In the genomic region with DNA sequence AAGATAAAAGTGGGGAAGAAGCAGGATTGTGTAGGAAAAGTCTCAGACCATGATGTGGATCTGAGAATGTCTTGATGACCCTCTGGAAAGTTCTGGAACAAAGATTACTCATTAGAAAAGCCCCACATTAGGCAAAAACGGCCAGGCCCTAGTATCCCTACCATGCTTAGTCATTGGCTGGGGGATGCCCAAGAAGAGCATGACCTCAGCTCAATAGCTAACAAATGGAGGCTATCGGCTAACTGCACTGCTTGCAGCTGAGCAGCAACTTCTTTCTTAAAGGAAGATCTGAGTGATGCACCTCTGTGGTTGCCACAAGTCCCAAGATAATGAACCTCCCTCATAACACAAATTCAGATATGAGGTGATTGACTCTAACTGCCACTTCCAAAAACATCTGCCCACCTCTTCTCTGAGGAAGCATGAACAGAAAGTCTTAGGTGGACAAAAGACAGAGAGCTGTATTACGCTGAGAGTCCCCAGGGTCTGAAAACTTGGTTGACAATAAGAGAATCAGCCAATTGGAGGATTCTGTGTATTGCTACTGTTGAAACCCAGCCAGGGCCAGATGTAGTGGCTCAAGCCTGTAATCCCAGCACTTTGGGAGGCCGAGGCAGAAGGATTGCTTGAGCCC, we compare ENCODE assay signal across 1 cellular context.
TF ChIP-seq lines count a peak whose summit lies in the region.

No MANE protein-coding gene starts in this region.

TF ChIP-seq in K562, 482 proteins besides CTCF, POLR2A, EP300 and RAD21 (continued from another document and continues in another):
- TF ChIP-seq ESRRA (IDR thresholded peaks at IDR 0.05; ENCODE audit: borderline replicate concordance, low read depth) (no peak), MYBL2 (IDR thresholded peaks at IDR 0.05; ENCODE audit: low read depth) (no peak), MYBL2 (CRISPR knock-in tag; IDR thresholded peaks at IDR 0.05; ENCODE audit: borderline replicate concordance) (no peak), HDAC1 (IDR thresholded peaks at IDR 0.05) (peak in 1 of 2 experiments; percentile 52; a peak in 2 of 4 replicates), ZNF316 (IDR thresholded peaks at IDR 0.05) (peak; percentile 76), BHLHE40 (IDR thresholded peaks at IDR 0.05; ENCODE audit: low read length) (no peak), TAF9B (IDR thresholded peaks at IDR 0.05; ENCODE audit: partially characterized antibody) (peak; percentile 24), NR2F6 (CRISPR knock-in tag; IDR thresholded peaks at IDR 0.05) (no peak), ZNF134 (CRISPR knock-in tag; conservative IDR thresholded peaks at IDR 0.05) (no peak), CBFA2T3 (IDR thresholded peaks at IDR 0.05) (peak; percentile 88), HCFC1 (IDR thresholded peaks at IDR 0.05; ENCODE audit: low read depth, low read length) (no peak), ZNF57 (CRISPR knock-in tag; IDR thresholded peaks at IDR 0.05) (no peak), TRIM24 (IDR thresholded peaks at IDR 0.05) (no peak), ZNF695 (CRISPR knock-in tag; IDR thresholded peaks at IDR 0.05) (no peak), KDM5B (IDR thresholded peaks at IDR 0.05; ENCODE audit: insufficient replicate concordance, low read depth, low read length) (no peak), XRCC3 (IDR thresholded peaks at IDR 0.05) (no peak), NCOR1 (IDR thresholded peaks at IDR 0.05) (peak; percentile 67), LCOR (CRISPR knock-in tag; IDR thresholded peaks at IDR 0.05) (no peak), CC2D1A (IDR thresholded peaks at IDR 0.05) (no peak), ATF7 (IDR thresholded peaks at IDR 0.05) (peak; percentile 53; the same call in 1 of the 2 replicates), KLF10 (CRISPR knock-in tag; IDR thresholded peaks at IDR 0.05) (no peak), PHF21A (IDR thresholded peaks at IDR 0.05; ENCODE audit: borderline replicate concordance, low read depth) (no peak), CREM (IDR thresholded peaks at IDR 0.05; ENCODE audit: low read depth) (peak; percentile 35; the same call in 1 of the 2 replicates), DPF2 (IDR thresholded peaks at IDR 0.05) (peak; percentile 54), ZFP30 (CRISPR knock-in tag; IDR thresholded peaks at IDR 0.05; ENCODE audit: borderline replicate concordance) (no peak), RBM34 (IDR thresholded peaks at IDR 0.05; ENCODE audit: borderline replicate concordance, insufficient read depth, low read length) (no peak), C11orf30 (IDR thresholded peaks at IDR 0.05; ENCODE audit: low read depth) (peak; percentile 75), BCL6 (CRISPR knock-in tag; IDR thresholded peaks at IDR 0.05) (no peak), CXXC5 (CRISPR knock-in tag; IDR thresholded peaks at IDR 0.05) (no peak), FOXJ2 (tag; IDR thresholded peaks at IDR 0.05) (no peak), ZFPM2 (CRISPR knock-in tag; IDR thresholded peaks at IDR 0.05) (no peak), ZNF175 (CRISPR knock-in tag; IDR thresholded peaks at IDR 0.05; ENCODE audit: low read depth) (no peak), POLR2AphosphoS5 (IDR thresholded peaks at IDR 0.05; ENCODE audit: control insufficient read depth, insufficient read depth, low read depth, low read length) (peak; percentile 56; the same call in 1 of the 2 replicates), SREBF2 (CRISPR knock-in tag; IDR thresholded peaks at IDR 0.05) (no peak), ZNF444 (CRISPR knock-in tag; IDR thresholded peaks at IDR 0.05) (no peak)
- TF ChIP-seq, protein P1, sequence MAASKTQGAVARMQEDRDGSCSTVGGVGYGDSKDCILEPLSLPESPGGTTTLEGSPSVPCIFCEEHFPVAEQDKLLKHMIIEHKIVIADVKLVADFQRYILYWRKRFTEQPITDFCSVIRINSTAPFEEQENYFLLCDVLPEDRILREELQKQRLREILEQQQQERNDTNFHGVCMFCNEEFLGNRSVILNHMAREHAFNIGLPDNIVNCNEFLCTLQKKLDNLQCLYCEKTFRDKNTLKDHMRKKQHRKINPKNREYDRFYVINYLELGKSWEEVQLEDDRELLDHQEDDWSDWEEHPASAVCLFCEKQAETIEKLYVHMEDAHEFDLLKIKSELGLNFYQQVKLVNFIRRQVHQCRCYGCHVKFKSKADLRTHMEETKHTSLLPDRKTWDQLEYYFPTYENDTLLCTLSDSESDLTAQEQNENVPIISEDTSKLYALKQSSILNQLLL (CRISPR knock-in tag; IDR thresholded peaks at IDR 0.05; ENCODE audit: borderline replicate concordance), result no peak
- TF ChIP-seq, protein P2, sequence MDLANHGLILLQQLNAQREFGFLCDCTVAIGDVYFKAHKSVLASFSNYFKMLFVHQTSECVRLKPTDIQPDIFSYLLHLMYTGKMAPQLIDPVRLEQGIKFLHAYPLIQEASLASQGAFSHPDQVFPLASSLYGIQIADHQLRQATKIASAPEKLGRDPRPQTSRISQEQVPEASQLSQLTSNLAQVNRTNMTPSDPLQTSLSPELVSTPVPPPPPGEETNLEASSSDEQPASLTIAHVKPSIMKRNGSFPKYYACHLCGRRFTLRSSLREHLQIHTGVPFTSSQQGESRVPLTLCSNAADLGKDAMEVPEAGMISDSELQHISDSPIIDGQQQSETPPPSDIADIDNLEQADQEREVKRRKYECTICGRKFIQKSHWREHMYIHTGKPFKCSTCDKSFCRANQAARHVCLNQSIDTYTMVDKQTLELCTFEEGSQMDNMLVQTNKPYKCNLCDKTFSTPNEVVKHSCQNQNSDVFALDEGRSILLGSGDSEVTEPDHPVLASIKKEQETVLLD (IDR thresholded peaks at IDR 0.05), result no peak
- TF ChIP-seq, protein P3, sequence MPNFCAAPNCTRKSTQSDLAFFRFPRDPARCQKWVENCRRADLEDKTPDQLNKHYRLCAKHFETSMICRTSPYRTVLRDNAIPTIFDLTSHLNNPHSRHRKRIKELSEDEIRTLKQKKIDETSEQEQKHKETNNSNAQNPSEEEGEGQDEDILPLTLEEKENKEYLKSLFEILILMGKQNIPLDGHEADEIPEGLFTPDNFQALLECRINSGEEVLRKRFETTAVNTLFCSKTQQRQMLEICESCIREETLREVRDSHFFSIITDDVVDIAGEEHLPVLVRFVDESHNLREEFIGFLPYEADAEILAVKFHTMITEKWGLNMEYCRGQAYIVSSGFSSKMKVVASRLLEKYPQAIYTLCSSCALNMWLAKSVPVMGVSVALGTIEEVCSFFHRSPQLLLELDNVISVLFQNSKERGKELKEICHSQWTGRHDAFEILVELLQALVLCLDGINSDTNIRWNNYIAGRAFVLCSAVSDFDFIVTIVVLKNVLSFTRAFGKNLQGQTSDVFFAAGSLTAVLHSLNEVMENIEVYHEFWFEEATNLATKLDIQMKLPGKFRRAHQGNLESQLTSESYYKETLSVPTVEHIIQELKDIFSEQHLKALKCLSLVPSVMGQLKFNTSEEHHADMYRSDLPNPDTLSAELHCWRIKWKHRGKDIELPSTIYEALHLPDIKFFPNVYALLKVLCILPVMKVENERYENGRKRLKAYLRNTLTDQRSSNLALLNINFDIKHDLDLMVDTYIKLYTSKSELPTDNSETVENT (CRISPR knock-in tag; IDR thresholded peaks at IDR 0.05), result no peak
- TF ChIP-seq, protein P4, sequence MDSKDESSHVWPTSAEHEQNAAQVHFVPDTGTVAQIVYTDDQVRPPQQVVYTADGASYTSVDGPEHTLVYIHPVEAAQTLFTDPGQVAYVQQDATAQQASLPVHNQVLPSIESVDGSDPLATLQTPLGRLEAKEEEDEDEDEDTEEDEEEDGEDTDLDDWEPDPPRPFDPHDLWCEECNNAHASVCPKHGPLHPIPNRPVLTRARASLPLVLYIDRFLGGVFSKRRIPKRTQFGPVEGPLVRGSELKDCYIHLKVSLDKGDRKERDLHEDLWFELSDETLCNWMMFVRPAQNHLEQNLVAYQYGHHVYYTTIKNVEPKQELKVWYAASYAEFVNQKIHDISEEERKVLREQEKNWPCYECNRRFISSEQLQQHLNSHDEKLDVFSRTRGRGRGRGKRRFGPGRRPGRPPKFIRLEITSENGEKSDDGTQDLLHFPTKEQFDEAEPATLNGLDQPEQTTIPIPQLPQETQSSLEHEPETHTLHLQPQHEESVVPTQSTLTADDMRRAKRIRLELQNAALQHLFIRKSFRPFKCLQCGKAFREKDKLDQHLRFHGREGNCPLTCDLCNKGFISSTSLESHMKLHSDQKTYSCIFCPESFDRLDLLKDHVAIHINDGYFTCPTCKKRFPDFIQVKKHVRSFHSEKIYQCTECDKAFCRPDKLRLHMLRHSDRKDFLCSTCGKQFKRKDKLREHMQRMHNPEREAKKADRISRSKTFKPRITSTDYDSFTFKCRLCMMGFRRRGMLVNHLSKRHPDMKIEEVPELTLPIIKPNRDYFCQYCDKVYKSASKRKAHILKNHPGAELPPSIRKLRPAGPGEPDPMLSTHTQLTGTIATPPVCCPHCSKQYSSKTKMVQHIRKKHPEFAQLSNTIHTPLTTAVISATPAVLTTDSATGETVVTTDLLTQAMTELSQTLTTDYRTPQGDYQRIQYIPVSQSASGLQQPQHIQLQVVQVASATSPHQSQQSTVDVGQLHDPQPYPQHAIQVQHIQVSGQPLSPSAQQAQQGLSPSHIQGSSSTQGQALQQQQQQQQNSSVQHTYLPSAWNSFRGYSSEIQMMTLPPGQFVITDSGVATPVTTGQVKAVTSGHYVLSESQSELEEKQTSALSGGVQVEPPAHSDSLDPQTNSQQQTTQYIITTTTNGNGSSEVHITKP (IDR thresholded peaks at IDR 0.05; ENCODE audit: partially characterized antibody), result no peak
- TF ChIP-seq, protein P5, sequence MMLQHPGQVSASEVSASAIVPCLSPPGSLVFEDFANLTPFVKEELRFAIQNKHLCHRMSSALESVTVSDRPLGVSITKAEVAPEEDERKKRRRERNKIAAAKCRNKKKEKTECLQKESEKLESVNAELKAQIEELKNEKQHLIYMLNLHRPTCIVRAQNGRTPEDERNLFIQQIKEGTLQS (IDR thresholded peaks at IDR 0.05), result peak; percentile 70; the same call in 1 of the 2 replicates
- TF ChIP-seq, protein P5 (CRISPR knock-in tag; conservative IDR thresholded peaks at IDR 0.05), result no peak
- TF ChIP-seq, protein P6, sequence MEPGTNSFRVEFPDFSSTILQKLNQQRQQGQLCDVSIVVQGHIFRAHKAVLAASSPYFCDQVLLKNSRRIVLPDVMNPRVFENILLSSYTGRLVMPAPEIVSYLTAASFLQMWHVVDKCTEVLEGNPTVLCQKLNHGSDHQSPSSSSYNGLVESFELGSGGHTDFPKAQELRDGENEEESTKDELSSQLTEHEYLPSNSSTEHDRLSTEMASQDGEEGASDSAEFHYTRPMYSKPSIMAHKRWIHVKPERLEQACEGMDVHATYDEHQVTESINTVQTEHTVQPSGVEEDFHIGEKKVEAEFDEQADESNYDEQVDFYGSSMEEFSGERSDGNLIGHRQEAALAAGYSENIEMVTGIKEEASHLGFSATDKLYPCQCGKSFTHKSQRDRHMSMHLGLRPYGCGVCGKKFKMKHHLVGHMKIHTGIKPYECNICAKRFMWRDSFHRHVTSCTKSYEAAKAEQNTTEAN (CRISPR knock-in tag; IDR thresholded peaks at IDR 0.05), result no peak
- TF ChIP-seq, protein P7, sequence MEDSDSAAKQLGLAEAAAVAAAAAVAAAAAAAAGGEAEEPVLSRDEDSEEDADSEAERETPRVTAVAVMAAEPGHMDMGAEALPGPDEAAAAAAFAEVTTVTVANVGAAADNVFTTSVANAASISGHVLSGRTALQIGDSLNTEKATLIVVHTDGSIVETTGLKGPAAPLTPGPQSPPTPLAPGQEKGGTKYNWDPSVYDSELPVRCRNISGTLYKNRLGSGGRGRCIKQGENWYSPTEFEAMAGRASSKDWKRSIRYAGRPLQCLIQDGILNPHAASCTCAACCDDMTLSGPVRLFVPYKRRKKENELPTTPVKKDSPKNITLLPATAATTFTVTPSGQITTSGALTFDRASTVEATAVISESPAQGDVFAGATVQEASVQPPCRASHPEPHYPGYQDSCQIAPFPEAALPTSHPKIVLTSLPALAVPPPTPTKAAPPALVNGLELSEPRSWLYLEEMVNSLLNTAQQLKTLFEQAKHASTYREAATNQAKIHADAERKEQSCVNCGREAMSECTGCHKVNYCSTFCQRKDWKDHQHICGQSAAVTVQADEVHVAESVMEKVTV (CRISPR knock-in tag; IDR thresholded peaks at IDR 0.05), result no peak
- TF ChIP-seq, protein P8, sequence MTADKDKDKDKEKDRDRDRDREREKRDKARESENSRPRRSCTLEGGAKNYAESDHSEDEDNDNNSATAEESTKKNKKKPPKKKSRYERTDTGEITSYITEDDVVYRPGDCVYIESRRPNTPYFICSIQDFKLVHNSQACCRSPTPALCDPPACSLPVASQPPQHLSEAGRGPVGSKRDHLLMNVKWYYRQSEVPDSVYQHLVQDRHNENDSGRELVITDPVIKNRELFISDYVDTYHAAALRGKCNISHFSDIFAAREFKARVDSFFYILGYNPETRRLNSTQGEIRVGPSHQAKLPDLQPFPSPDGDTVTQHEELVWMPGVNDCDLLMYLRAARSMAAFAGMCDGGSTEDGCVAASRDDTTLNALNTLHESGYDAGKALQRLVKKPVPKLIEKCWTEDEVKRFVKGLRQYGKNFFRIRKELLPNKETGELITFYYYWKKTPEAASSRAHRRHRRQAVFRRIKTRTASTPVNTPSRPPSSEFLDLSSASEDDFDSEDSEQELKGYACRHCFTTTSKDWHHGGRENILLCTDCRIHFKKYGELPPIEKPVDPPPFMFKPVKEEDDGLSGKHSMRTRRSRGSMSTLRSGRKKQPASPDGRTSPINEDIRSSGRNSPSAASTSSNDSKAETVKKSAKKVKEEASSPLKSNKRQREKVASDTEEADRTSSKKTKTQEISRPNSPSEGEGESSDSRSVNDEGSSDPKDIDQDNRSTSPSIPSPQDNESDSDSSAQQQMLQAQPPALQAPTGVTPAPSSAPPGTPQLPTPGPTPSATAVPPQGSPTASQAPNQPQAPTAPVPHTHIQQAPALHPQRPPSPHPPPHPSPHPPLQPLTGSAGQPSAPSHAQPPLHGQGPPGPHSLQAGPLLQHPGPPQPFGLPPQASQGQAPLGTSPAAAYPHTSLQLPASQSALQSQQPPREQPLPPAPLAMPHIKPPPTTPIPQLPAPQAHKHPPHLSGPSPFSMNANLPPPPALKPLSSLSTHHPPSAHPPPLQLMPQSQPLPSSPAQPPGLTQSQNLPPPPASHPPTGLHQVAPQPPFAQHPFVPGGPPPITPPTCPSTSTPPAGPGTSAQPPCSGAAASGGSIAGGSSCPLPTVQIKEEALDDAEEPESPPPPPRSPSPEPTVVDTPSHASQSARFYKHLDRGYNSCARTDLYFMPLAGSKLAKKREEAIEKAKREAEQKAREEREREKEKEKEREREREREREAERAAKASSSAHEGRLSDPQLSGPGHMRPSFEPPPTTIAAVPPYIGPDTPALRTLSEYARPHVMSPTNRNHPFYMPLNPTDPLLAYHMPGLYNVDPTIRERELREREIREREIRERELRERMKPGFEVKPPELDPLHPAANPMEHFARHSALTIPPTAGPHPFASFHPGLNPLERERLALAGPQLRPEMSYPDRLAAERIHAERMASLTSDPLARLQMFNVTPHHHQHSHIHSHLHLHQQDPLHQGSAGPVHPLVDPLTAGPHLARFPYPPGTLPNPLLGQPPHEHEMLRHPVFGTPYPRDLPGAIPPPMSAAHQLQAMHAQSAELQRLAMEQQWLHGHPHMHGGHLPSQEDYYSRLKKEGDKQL (CRISPR knock-in tag; IDR thresholded peaks at IDR 0.05; ENCODE audit: borderline replicate concordance), result no peak
